Comparison of ENCODE assay signal across 7 cellular contexts in the genomic region with DNA sequence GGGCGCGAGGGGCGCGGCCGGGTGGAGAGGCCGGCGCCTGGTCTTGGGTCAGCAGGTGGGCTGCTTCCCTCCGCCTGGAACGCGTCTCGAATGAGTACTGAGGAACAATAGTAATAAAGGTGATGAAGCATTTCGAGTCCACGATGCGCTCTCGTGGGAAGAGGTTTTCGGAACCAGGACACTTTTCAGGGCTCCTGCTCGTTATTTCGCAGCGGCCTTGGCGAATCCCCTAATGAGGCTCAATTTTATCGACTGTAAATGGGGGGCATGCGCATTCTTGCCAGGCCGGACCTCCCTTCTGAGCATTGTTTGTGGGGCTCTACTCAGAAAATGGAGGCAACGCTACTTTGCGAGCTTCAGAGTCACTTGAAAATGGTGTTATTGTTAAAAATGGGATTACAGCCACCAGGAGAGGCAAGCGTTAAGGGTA. TPM values are rescaled to one million over a fixed set of nuclear protein-coding genes. Genes with fewer than 3 reads are reported as not detected.
DNase-seq lines count a peak whose midpoint lies in the region; ATAC-seq and TF ChIP-seq lines count a peak whose summit lies in the region.

No MANE protein-coding gene starts in this region.

- H3K4me3 ChIP-seq in fibroblast of the aortic adventitia (ENCODE audit: low read depth, low read length) (peak overlapping the region; percentile 80), skeletal muscle tissue (ENCODE audit: low read length in 3 of 3) (peak overlapping the region; percentile 81 to 89 (median 85))

- peak; percentile 52; the same call in 1 of the 2 replicates for TF ChIP-seq POLR2A in Raji (IDR thresholded peaks at IDR 0.05; ENCODE audit: insufficient read depth, low read depth, low read length)

- no peaks in the 10 kb centered on the region for H3K9me3 ChIP-seq in skeletal muscle tissue (ENCODE audit: control insufficient read depth in 3 of 3, low read length in 3 of 3)

- no peak for DNase-seq in fibroblast of the aortic adventitia (ENCODE audit: low read depth)
- DNase-seq in RPMI8226, result no peak
- DNase-seq in KBM-7, result no peak
- DNase-seq in amygdala (lab: John Stamatoyannopoulos, UW), result no peak

- peak; percentile 0 for ATAC-seq in GM18909 (IDR thresholded peaks at IDR 0.05; ENCODE audit: poor library complexity, unreplicated experiment)

- peak overlapping the region; percentile 80 to 87 (median 82) for H3K9ac ChIP-seq in skeletal muscle tissue (ENCODE audit: low read depth in 1 of 3, low read length in 3 of 3)

- H3K36me3 ChIP-seq in skeletal muscle tissue (ENCODE audit: control insufficient read depth in 3 of 3, insufficient read depth in 3 of 3, low read length in 3 of 3), result peaks cover 5 to 12% (median 7%) of the 10 kb centered on the region in 3 donors

- H3K27ac ChIP-seq in skeletal muscle tissue (ENCODE audit: low read depth, low read length), result peak overlapping the region; percentile 71

- H3K27me3 ChIP-seq in skeletal muscle tissue (ENCODE audit: control insufficient read depth in 3 of 3, insufficient read depth in 3 of 3, low read length in 3 of 3), result no peaks in the 10 kb centered on the region

- TF ChIP-seq CTCF in fibroblast of the aortic adventitia (IDR thresholded peaks at IDR 0.05; ENCODE audit: insufficient read depth, low read length), result no peak

- H3K4me1 ChIP-seq in skeletal muscle tissue (ENCODE audit: control insufficient read depth in 3 of 3, insufficient read depth in 3 of 3, low read length in 3 of 3), result peaks cover 14 to 27% (median 26%) of the 10 kb centered on the region in 3 donors

- in situ Hi-C loops in KBM-7 (cut with MboI; ENCODE audit: low pct_unique_long_range_greater_than_20kb, low sequenced_read_pairs), result loop anchor here (25.0 kb wide), 1 partner anchor 464 kb away; no protein-coding TSS in a partner anchor

RNA-seq across cellular contexts. Expression of gene NR2C2, which starts 1.2 kb away (rescaled TPM):
- total RNA-seq in fibroblast of the aortic adventitia (ENCODE audit: low replicate concordance), result 13.0 and 33.8 TPM in 2 replicates
- 27.7 TPM for total RNA-seq in skeletal muscle tissue
